In genomic region chr4:176910646-176911045, GRCh38 we compare ENCODE assay signal across 24 cellular contexts.
"Had no signal": no experiment of that assay in that cellular context is flagged by ENCODE, and none has a peak within 500 bp of the region (broad histone marks: within the 10 kb centered on the region; RNA-seq: fewer than 3 reads in every experiment).

No MANE protein-coding gene starts in this region.

- H3K36me3 ChIP-seq: left ventricle myocardium inferior, ovary, right atrium auricular region, right lobe of liver, tibial nerve, uterus had no signal

- H3K4me1 ChIP-seq: left ventricle myocardium inferior, right atrium auricular region, right lobe of liver, tibial nerve, uterus had no signal

- H3K9me3 Mint-ChIP-seq: type B pancreatic cell had no signal

- H3K4me1 Mint-ChIP-seq: mesothelial cell of epicardium; naive B cell; natural killer cell; nephron progenitor cell; stimulated activated memory B cell treated with anti-CD40 and anti-IgM and Interleukin-4, amounts not matched to agents 10 μg/mL and 1 μg/mL and 100 μg/mL, for 72 hours; stimulated activated naive CD8-positive, alpha-beta T cell treated with anti-CD3 and anti-CD28 coated beads, Interleukin-15, amount 100 ng/mL, for 72 hours had no signal

- H3K4me3 ChIP-seq: left ventricle myocardium inferior, lung, ovary, right atrium auricular region, right lobe of liver, smooth muscle cell, tibial nerve, uterus had no signal

- H3K27ac ChIP-seq: left ventricle myocardium inferior, ovary, right atrium auricular region, right lobe of liver, tibial nerve, uterus had no signal

- H3K27me3 Mint-ChIP-seq: naive B cell; progenitor cell of endocrine pancreas; stimulated activated memory B cell treated with anti-CD40 and anti-IgM and Interleukin-4, amounts not matched to agents 10 μg/mL and 1 μg/mL and 100 μg/mL, for 72 hours; stimulated activated naive CD8-positive, alpha-beta T cell treated with anti-CD3 and anti-CD28 coated beads, Interleukin-15, amount 100 ng/mL, for 72 hours; type B pancreatic cell had no signal

- H3K27ac Mint-ChIP-seq: mesothelial cell of epicardium; naive B cell; natural killer cell; nephron progenitor cell; progenitor cell of endocrine pancreas; stimulated activated memory B cell treated with anti-CD40 and anti-IgM and Interleukin-4, amounts not matched to agents 10 μg/mL and 1 μg/mL and 100 μg/mL, for 72 hours; stimulated activated naive CD8-positive, alpha-beta T cell treated with anti-CD3 and anti-CD28 coated beads, Interleukin-15, amount 100 ng/mL, for 72 hours; type B pancreatic cell had no signal

- H3K9me3 ChIP-seq: ovary, right lobe of liver, uterus had no signal

- H3K4me3 Mint-ChIP-seq: mesothelial cell of epicardium; naive B cell; natural killer cell; nephron progenitor cell; stimulated activated memory B cell treated with anti-CD40 and anti-IgM and Interleukin-4, amounts not matched to agents 10 μg/mL and 1 μg/mL and 100 μg/mL, for 72 hours; stimulated activated naive CD8-positive, alpha-beta T cell treated with anti-CD3 and anti-CD28 coated beads, Interleukin-15, amount 100 ng/mL, for 72 hours; type B pancreatic cell had no signal

- H3K36me3 Mint-ChIP-seq: mesothelial cell of epicardium; naive B cell; stimulated activated memory B cell treated with anti-CD40 and anti-IgM and Interleukin-4, amounts not matched to agents 10 μg/mL and 1 μg/mL and 100 μg/mL, for 72 hours; type B pancreatic cell had no signal

- DNase-seq: islet precursor cell; left ventricle myocardium inferior; mesendoderm; naive B cell; natural killer cell; nephron progenitor cell; ovary; right lobe of liver; stimulated activated CD4-positive, alpha-beta T cell treated with anti-CD3 and anti-CD28 coated beads, Interleukin-1b, Interleukin-23, amount 100 ng/mL, for 48 hours; stimulated activated CD4-positive, alpha-beta T cell treated with anti-CD3 and anti-CD28 coated beads, Interleukin-2, amount 100 ng/mL, for 48 hours; stimulated activated CD4-positive, alpha-beta T cell treated with anti-CD3 and anti-CD28 coated beads, Interleukin-4, amount 100 ng/mL, for 4 hours; stimulated activated CD8-positive, alpha-beta memory T cell treated with anti-CD3 and anti-CD28 coated beads, Interleukin-4, amount 100 ng/mL, for 48 hours; stimulated activated naive CD4-positive, alpha-beta T cell treated with Interleukin-2 at 50 U/mL for 16 hours; stimulated activated naive CD8-positive, alpha-beta T cell treated with anti-CD3 and anti-CD28 coated beads, Interleukin-15, amount 100 ng/mL, for 72 hours; substantia nigra; uterus had no signal

- ATAC-seq: natural killer cell; right lobe of liver; stimulated activated memory B cell treated with anti-CD40 and anti-IgM and Interleukin-4, amounts not matched to agents 10 μg/mL and 1 μg/mL and 100 μg/mL, for 72 hours; stimulated activated naive CD8-positive, alpha-beta T cell treated with anti-CD3 and anti-CD28 coated beads, Interleukin-15, amount 100 ng/mL, for 72 hours had no signal

- H3K27me3 ChIP-seq: ovary, right atrium auricular region, right lobe of liver, tibial nerve, uterus had no signal

- H3K4me2 ChIP-seq: smooth muscle cell had no signal
